In the genomic region with DNA sequence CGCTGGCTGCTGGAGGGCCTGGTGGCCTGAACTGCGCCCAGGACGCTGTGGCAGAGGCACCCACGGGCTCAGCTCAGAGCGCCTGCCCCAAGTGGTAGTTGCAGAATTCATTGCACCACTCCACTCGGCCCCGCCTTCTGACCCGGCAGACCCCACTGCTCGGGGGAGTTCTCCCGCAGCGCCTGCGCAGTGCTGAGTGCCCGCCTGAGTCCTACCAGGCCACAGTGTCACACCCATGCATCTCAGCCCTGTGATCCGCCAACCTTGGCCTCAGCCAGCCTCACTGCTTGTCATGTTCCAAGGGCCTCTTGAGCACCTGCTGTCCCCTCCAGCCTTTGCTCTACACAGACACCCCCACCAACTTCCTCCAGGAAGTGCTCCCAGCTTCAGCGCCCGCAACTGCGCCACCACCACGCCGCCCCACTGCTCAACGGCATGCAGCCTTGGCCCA, we compare ENCODE assay signal across 9 cellular contexts.
A peak's percentile ranks its signal among the peaks of the same experiment; 100 is the strongest.
DNase-seq lines count a peak whose midpoint lies in the region; ATAC-seq, FAIRE-seq and TF ChIP-seq lines count a peak whose summit lies in the region.
"Had no signal": no experiment of that assay in that cellular context is flagged by ENCODE, and none has a peak within 500 bp of the region (broad histone marks: within the 10 kb centered on the region; RNA-seq: fewer than 3 reads in every experiment).

No MANE protein-coding gene starts in this region.

- H3K4me3 ChIP-seq in coronary artery = no peak overlapping the region

- peak overlapping the region; percentile 60 for H3K27ac Mint-ChIP-seq in T-helper 2 cell treated with Interferon-gamma antibody and Interleukin-4, amounts not matched to agents 5 μg/mL and 100 μg/mL, for 36 hours

- H3K36me3 Mint-ChIP-seq in T-helper 2 cell treated with Interferon-gamma antibody and Interleukin-4, amounts not matched to agents 5 μg/mL and 100 μg/mL, for 36 hours (ENCODE audit: low read depth) = peaks cover 9% of the 10 kb centered on the region

- no peak overlapping the region for H3K27ac ChIP-seq in coronary artery

- H3K9me3 Mint-ChIP-seq in T-helper 2 cell treated with Interferon-gamma antibody and Interleukin-4, amounts not matched to agents 5 μg/mL and 100 μg/mL, for 36 hours = no peaks in the 10 kb centered on the region

- no peak for DNase-seq in GM19239 (ENCODE audit: insufficient read length, low spot score)
- DNase-seq in T-helper 2 cell treated with Interferon-gamma antibody and Interleukin-4, amounts not matched to agents 5 μg/mL and 100 μg/mL, for 36 hours (ENCODE audit: low spot score) = peak; percentile 15
- DNase-seq in activated naive CD8-positive, alpha-beta T cell treated with anti-CD3 and anti-CD28 coated beads, Interleukin-2, amount 50 U/mL, for 16 hours (ENCODE audit: low read depth, low spot score) = peak; percentile 46
- DNase-seq in stimulated activated CD8-positive, alpha-beta memory T cell treated with anti-CD3 and anti-CD28 coated beads, Interleukin-15, amount 100 ng/mL, for 1 hour (ENCODE audit: low read depth) = peak; percentile 39
- no peak for DNase-seq in coronary artery (ENCODE audit: low spot score)
- no peak for DNase-seq in NCI-H446 (lab: John Stamatoyannopoulos, UW)
- DNase-seq in KG1 (lab: John Stamatoyannopoulos, UW) = no peak

- peak; percentile 23 for FAIRE-seq in GM19239 (lab: Jason Lieb, UNC)
- FAIRE-seq: keratinocyte had no signal

- no peaks in the 10 kb centered on the region for H3K27me3 Mint-ChIP-seq in T-helper 2 cell treated with Interferon-gamma antibody and Interleukin-4, amounts not matched to agents 5 μg/mL and 100 μg/mL, for 36 hours (ENCODE audit: low read depth)

- TF ChIP-seq CTCF in coronary artery (IDR thresholded peaks at IDR 0.05) = no peak

- no peak overlapping the region for H3K4me3 Mint-ChIP-seq in T-helper 2 cell treated with Interferon-gamma antibody and Interleukin-4, amounts not matched to agents 5 μg/mL and 100 μg/mL, for 36 hours

- H3K4me1 Mint-ChIP-seq in T-helper 2 cell treated with Interferon-gamma antibody and Interleukin-4, amounts not matched to agents 5 μg/mL and 100 μg/mL, for 36 hours (ENCODE audit: low read depth) = peaks cover 4% of the 10 kb centered on the region

- ATAC-seq in GM21619 (IDR thresholded peaks at IDR 0.05; ENCODE audit: unreplicated experiment) = no peak

Comparison
In these comparisons a context has a peak if more than half of its experiments do, and no peak if none do; other contexts are left out.
1. DNase-seq: peak in T-helper 2 cell treated with Interferon-gamma antibody and Interleukin-4, amounts not matched to agents 5 μg/mL and 100 μg/mL, for 36 hours (single experiment), activated naive CD8-positive, alpha-beta T cell treated with anti-CD3 and anti-CD28 coated beads, Interleukin-2, amount 50 U/mL, for 16 hours (single experiment) and stimulated activated CD8-positive, alpha-beta memory T cell treated with anti-CD3 and anti-CD28 coated beads, Interleukin-15, amount 100 ng/mL, for 1 hour (single experiment); none in GM19239 (single experiment), coronary artery (single experiment), NCI-H446 (0 of 2) and KG1 (single experiment).